Comparison of ENCODE assay signal across 29 cellular contexts in the genomic region with DNA sequence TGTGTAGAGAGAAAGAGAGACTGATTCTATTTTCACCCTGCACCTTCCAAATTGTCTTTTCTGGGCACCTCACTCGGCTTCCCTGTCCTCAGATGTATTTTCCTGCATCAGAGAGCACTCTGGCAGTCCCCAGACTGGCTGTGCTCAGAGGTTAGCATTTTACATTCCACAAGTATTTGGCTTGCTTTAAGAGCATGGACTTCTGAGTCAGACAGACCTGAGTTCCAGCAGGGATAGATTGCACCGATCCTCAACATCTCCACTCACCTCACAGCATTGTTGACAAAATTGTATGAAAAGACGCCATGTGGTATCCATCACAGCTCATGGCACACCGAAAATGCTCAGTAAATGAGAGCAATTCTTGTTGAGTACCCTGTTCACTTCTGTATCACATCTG. TPM values are rescaled to one million over a fixed set of nuclear protein-coding genes. Genes with fewer than 3 reads are reported as not detected.
"Had no signal": no experiment of that assay in that cellular context is flagged by ENCODE, and none has a peak within 500 bp of the region (broad histone marks: within the 10 kb centered on the region; RNA-seq: fewer than 3 reads in every experiment).

No MANE protein-coding gene starts in this region.

- H3K4me1 Mint-ChIP-seq: activated CD4-positive, alpha-beta T cell treated with anti-CD3 and anti-CD28 coated beads, Interleukin-2, amount 10 ng/mL, durations not matched to agents 24 days and 14 days; immature natural killer cell; stimulated activated effector memory CD8-positive, alpha-beta T cell treated with anti-CD3 and anti-CD28 coated beads, Interleukin-12 subunit alpha, Interleukin-12 subunit beta, amount 100 ng/mL, for 72 hours had no signal

- H3K27me3 ChIP-seq: breast epithelium, gastroesophageal sphincter, pancreas, right lobe of liver, stomach, upper lobe of left lung had no signal

- H3K9me3 ChIP-seq: breast epithelium, esophagus muscularis mucosa, gastroesophageal sphincter, heart right ventricle, lower lobe of right lung, neutrophil, pancreas, right lobe of liver, stomach, upper lobe of left lung had no signal

- H3K36me3 ChIP-seq: breast epithelium, esophagus muscularis mucosa, gastroesophageal sphincter, heart right ventricle, lower lobe of right lung, neutrophil, pancreas, right lobe of liver, stomach, upper lobe of left lung had no signal

- FAIRE-seq: endothelial cell of umbilical vein, pancreas had no signal

- H3K4me2 ChIP-seq: smooth muscle cell had no signal

- H3K4me1 ChIP-seq: breast epithelium, esophagus muscularis mucosa, gastroesophageal sphincter, heart right ventricle, lower lobe of right lung, pancreas, stomach, upper lobe of left lung had no signal

- ATAC-seq: activated CD8-positive, alpha-beta T cell treated with anti-CD3 and anti-CD28 coated beads, Interleukin-2, amount 10 ng/mL, durations not matched to agents 7 days and 5 days; gastroesophageal sphincter; heart right ventricle; natural killer cell treated with Interleukin-12 subunit alpha and Interleukin-12 subunit beta and Interleukin-15 and Interleukin-18, amount 100 ng/mL, for 72 hours; right lobe of liver; stimulated activated effector memory CD8-positive, alpha-beta T cell treated with anti-CD3 and anti-CD28 coated beads, Interleukin-12 subunit alpha, Interleukin-12 subunit beta, amount 100 ng/mL, for 72 hours had no signal

- H3K27ac ChIP-seq: breast epithelium, esophagus muscularis mucosa, gastroesophageal sphincter, heart right ventricle, lower lobe of right lung, neutrophil, pancreas, right lobe of liver, stomach, upper lobe of left lung had no signal

- DNase-seq: activated CD4-positive, alpha-beta T cell treated with anti-CD3 and anti-CD28 coated beads, Interleukin-2, amount 10 ng/mL, durations not matched to agents 24 days and 14 days; activated CD4-positive, CD25-positive, alpha-beta regulatory T cell; activated CD8-positive, alpha-beta T cell treated with anti-CD3 and anti-CD28 coated beads, Interleukin-2, amount 10 ng/mL, durations not matched to agents 7 days and 5 days; activated naive CD4-positive, alpha-beta T cell treated with anti-CD3 and anti-CD28 coated beads for 36 hours; activated T-cell treated with anti-CD3 and anti-CD28 coated beads, Interleukin-2, amount 50 U/mL, for 24 hours; aorta; effector memory CD4-positive, alpha-beta T cell; heart right ventricle; immature natural killer cell; left cardiac atrium; lower lobe of right lung; pancreas; right lobe of liver; stimulated activated CD4-positive, alpha-beta T cell treated with anti-CD3 and anti-CD28 coated beads, Interleukin-4, amount 100 ng/mL, for 24 hours; stomach; T1000; upper lobe of left lung had no signal

- H3K4me3 ChIP-seq: breast epithelium, esophagus muscularis mucosa, gastroesophageal sphincter, heart right ventricle, lower lobe of right lung, pancreas, right lobe of liver, smooth muscle cell, stomach, upper lobe of left lung had no signal

- H3K36me3 Mint-ChIP-seq: immature natural killer cell; mesothelial cell of epicardium; natural killer cell treated with Interleukin-12 subunit alpha and Interleukin-12 subunit beta and Interleukin-15 and Interleukin-18, amount 100 ng/mL, for 72 hours; stimulated activated effector memory CD8-positive, alpha-beta T cell treated with anti-CD3 and anti-CD28 coated beads, Interleukin-12 subunit alpha, Interleukin-12 subunit beta, amount 100 ng/mL, for 72 hours had no signal

- H3K27ac Mint-ChIP-seq: activated CD4-positive, alpha-beta T cell treated with anti-CD3 and anti-CD28 coated beads, Interleukin-2, amount 10 ng/mL, durations not matched to agents 24 days and 14 days; activated CD8-positive, alpha-beta T cell treated with anti-CD3 and anti-CD28 coated beads, Interleukin-2, amount 10 ng/mL, durations not matched to agents 7 days and 5 days; activated naive CD4-positive, alpha-beta T cell treated with anti-CD3 and anti-CD28 coated beads for 36 hours; activated T-cell treated with anti-CD3 and anti-CD28 coated beads, Interleukin-2, amount 50 U/mL, for 24 hours; dendritic cell treated with granulocyte-macrophage colony-stimulating factor and Interleukin-4, amounts not matched to agents 40 ng/mL and 50 ng/mL, for 4 days; immature natural killer cell; mesothelial cell of epicardium; natural killer cell treated with Interleukin-12 subunit alpha and Interleukin-12 subunit beta and Interleukin-15 and Interleukin-18, amount 100 ng/mL, for 72 hours; stimulated activated effector memory CD8-positive, alpha-beta T cell treated with anti-CD3 and anti-CD28 coated beads, Interleukin-12 subunit alpha, Interleukin-12 subunit beta, amount 100 ng/mL, for 72 hours had no signal

- H3K4me3 Mint-ChIP-seq: activated CD4-positive, alpha-beta T cell treated with anti-CD3 and anti-CD28 coated beads, Interleukin-2, amount 10 ng/mL, durations not matched to agents 24 days and 14 days; activated CD8-positive, alpha-beta T cell treated with anti-CD3 and anti-CD28 coated beads, Interleukin-2, amount 10 ng/mL, durations not matched to agents 7 days and 5 days; activated naive CD4-positive, alpha-beta T cell treated with anti-CD3 and anti-CD28 coated beads for 36 hours; activated T-cell treated with anti-CD3 and anti-CD28 coated beads, Interleukin-2, amount 50 U/mL, for 24 hours; dendritic cell treated with granulocyte-macrophage colony-stimulating factor and Interleukin-4, amounts not matched to agents 40 ng/mL and 50 ng/mL, for 4 days; immature natural killer cell; mesothelial cell of epicardium; natural killer cell treated with Interleukin-12 subunit alpha and Interleukin-12 subunit beta and Interleukin-15 and Interleukin-18, amount 100 ng/mL, for 72 hours; stimulated activated effector memory CD8-positive, alpha-beta T cell treated with anti-CD3 and anti-CD28 coated beads, Interleukin-12 subunit alpha, Interleukin-12 subunit beta, amount 100 ng/mL, for 72 hours had no signal

- H3K9me3 Mint-ChIP-seq: activated CD4-positive, alpha-beta T cell treated with anti-CD3 and anti-CD28 coated beads, Interleukin-2, amount 10 ng/mL, durations not matched to agents 24 days and 14 days; activated naive CD4-positive, alpha-beta T cell treated with anti-CD3 and anti-CD28 coated beads for 36 hours; activated T-cell treated with anti-CD3 and anti-CD28 coated beads, Interleukin-2, amount 50 U/mL, for 24 hours; dendritic cell treated with granulocyte-macrophage colony-stimulating factor and Interleukin-4, amounts not matched to agents 40 ng/mL and 50 ng/mL, for 4 days; immature natural killer cell; mesothelial cell of epicardium; natural killer cell treated with Interleukin-12 subunit alpha and Interleukin-12 subunit beta and Interleukin-15 and Interleukin-18, amount 100 ng/mL, for 72 hours; stimulated activated effector memory CD8-positive, alpha-beta T cell treated with anti-CD3 and anti-CD28 coated beads, Interleukin-12 subunit alpha, Interleukin-12 subunit beta, amount 100 ng/mL, for 72 hours had no signal

RNA-seq across cellular contexts. Expression of a gene that starts 45.6 kb away (rescaled TPM):
- total RNA-seq: activated CD4-positive, alpha-beta T cell treated with anti-CD3 and anti-CD28 coated beads, Interleukin-2, amount 10 ng/mL, durations not matched to agents 24 days and 14 days; activated CD8-positive, alpha-beta T cell treated with anti-CD3 and anti-CD28 coated beads, Interleukin-2, amount 10 ng/mL, durations not matched to agents 7 days and 5 days; activated naive CD4-positive, alpha-beta T cell treated with anti-CD3 and anti-CD28 coated beads for 36 hours; aorta; breast epithelium; endothelial cell of umbilical vein; heart right ventricle; left cardiac atrium; lower lobe of right lung; natural killer cell treated with Interleukin-12 subunit alpha and Interleukin-12 subunit beta and Interleukin-15 and Interleukin-18, amount 100 ng/mL, for 72 hours; pulmonary artery endothelial cell; right lobe of liver; smooth muscle cell; T-helper 1 cell treated with Interleukin-12 subunit alpha and Interleukin-12 subunit beta and Interleukin-4 antibody, amounts not matched to agents 30 ng/mL and 1 ng/mL, for 36 hours; upper lobe of left lung had no signal
- polyA plus RNA-seq: endothelial cell of umbilical vein, immature natural killer cell, smooth muscle cell had no signal
